Comparison of ENCODE assay signal across 28 cellular contexts in genomic region chr5:3825888-3826465, GRCh38.
"Had no signal": no experiment of that assay in that cellular context is flagged by ENCODE, and none has a peak within 500 bp of the region (broad histone marks: within the 10 kb centered on the region; RNA-seq: fewer than 3 reads in every experiment).

No MANE protein-coding gene starts in this region.

- H3K36me3 ChIP-seq: cardiac muscle cell, lower lobe of right lung, right lobe of liver, thoracic aorta, upper lobe of right lung had no signal

- FAIRE-seq: islet of Langerhans, small intestine, TTC549 had no signal

- H3K9me3 ChIP-seq: lower lobe of right lung, psoas muscle, right lobe of liver, thoracic aorta, upper lobe of right lung had no signal

- H3K4me1 Mint-ChIP-seq: activated B cell treated with CpG ODN at 0.5 μM for 24 hours; activated naive CD4-positive, alpha-beta T cell treated with anti-CD3 and anti-CD28 coated beads, Interleukin-2, amount 10 ng/mL, durations not matched to agents 7 days and 5 days; activated naive CD8-positive, alpha-beta T cell treated with anti-CD3 and anti-CD28 coated beads, Interleukin-2, amount 50 U/mL, for 24 hours; activated T-helper 17 cell treated with anti-CD3 and anti-CD28 coated beads, Interleukin-2, amount 50 U/mL, for 72 hours; stimulated activated effector memory CD8-positive, alpha-beta T cell treated with anti-CD3 and anti-CD28 coated beads, Interleukin-12 subunit alpha, Interleukin-12 subunit beta, amount 100 ng/mL, for 72 hours had no signal

- H3K9me3 Mint-ChIP-seq: activated CD8-positive, alpha-beta T cell treated with anti-CD3 and anti-CD28 coated beads for 36 hours; activated naive CD4-positive, alpha-beta T cell treated with anti-CD3 and anti-CD28 coated beads, Interleukin-2, amount 10 ng/mL, durations not matched to agents 7 days and 5 days; activated naive CD8-positive, alpha-beta T cell treated with anti-CD3 and anti-CD28 coated beads, Interleukin-2, amount 50 U/mL, for 24 hours; activated T-helper 17 cell treated with anti-CD3 and anti-CD28 coated beads, Interleukin-2, amount 50 U/mL, for 72 hours; neural crest cell had no signal

- H3K27ac ChIP-seq: cardiac muscle cell, epithelial cell of prostate, foreskin keratinocyte, lower lobe of right lung, psoas muscle, right lobe of liver, SK-N-MC, thoracic aorta, upper lobe of right lung had no signal

- ATAC-seq: activated CD8-positive, alpha-beta T cell treated with anti-CD3 and anti-CD28 coated beads for 36 hours; activated naive CD8-positive, alpha-beta T cell treated with anti-CD3 and anti-CD28 coated beads, Interleukin-2, amount 50 U/mL, for 24 hours; activated T-helper 17 cell treated with anti-CD3 and anti-CD28 coated beads, Interleukin-2, amount 50 U/mL, for 72 hours; effector memory CD8-positive, alpha-beta T cell; foreskin keratinocyte; left cardiac atrium; lower lobe of right lung; psoas muscle; right lobe of liver; stimulated activated effector memory CD8-positive, alpha-beta T cell treated with anti-CD3 and anti-CD28 coated beads, Interleukin-12 subunit alpha, Interleukin-12 subunit beta, amount 100 ng/mL, for 72 hours; upper lobe of right lung had no signal

- H3K4me3 ChIP-seq: cardiac muscle cell, lower lobe of right lung, psoas muscle, right lobe of liver, SK-N-MC, thoracic aorta, upper lobe of right lung had no signal

- H3K36me3 Mint-ChIP-seq: activated naive CD4-positive, alpha-beta T cell treated with anti-CD3 and anti-CD28 coated beads, Interleukin-2, amount 10 ng/mL, durations not matched to agents 7 days and 5 days; stimulated activated effector memory CD8-positive, alpha-beta T cell treated with anti-CD3 and anti-CD28 coated beads, Interleukin-12 subunit alpha, Interleukin-12 subunit beta, amount 100 ng/mL, for 72 hours had no signal

- H3K4me3 Mint-ChIP-seq: activated B cell treated with CpG ODN at 0.5 μM for 24 hours; activated CD8-positive, alpha-beta T cell treated with anti-CD3 and anti-CD28 coated beads for 36 hours; activated naive CD4-positive, alpha-beta T cell treated with anti-CD3 and anti-CD28 coated beads, Interleukin-2, amount 10 ng/mL, durations not matched to agents 7 days and 5 days; activated naive CD8-positive, alpha-beta T cell treated with anti-CD3 and anti-CD28 coated beads, Interleukin-2, amount 50 U/mL, for 24 hours; activated T-helper 17 cell treated with anti-CD3 and anti-CD28 coated beads, Interleukin-2, amount 50 U/mL, for 72 hours; effector memory CD8-positive, alpha-beta T cell; neural crest cell; stimulated activated effector memory CD8-positive, alpha-beta T cell treated with anti-CD3 and anti-CD28 coated beads, Interleukin-12 subunit alpha, Interleukin-12 subunit beta, amount 100 ng/mL, for 72 hours had no signal

- DNase-seq: activated B cell treated with CpG ODN at 0.5 μM for 24 hours; activated CD4-positive, alpha-beta T cell treated with anti-CD3 and anti-CD28 coated beads for 4 hours; activated CD8-positive, alpha-beta T cell treated with anti-CD3 and anti-CD28 coated beads for 36 hours; activated naive CD4-positive, alpha-beta T cell treated with anti-CD3 and anti-CD28 coated beads, Interleukin-2, amount 10 ng/mL, durations not matched to agents 7 days and 5 days; activated naive CD8-positive, alpha-beta T cell treated with anti-CD3 and anti-CD28 coated beads, Interleukin-2, amount 50 U/mL, for 24 hours; activated T-cell treated with anti-CD3 and anti-CD28 coated beads, Interleukin-2, amount 50 U/mL, for 1 hour; aorta; effector memory CD8-positive, alpha-beta T cell; glutamatergic neuron; hippocampal formation; left cardiac atrium; lower lobe of right lung; midbrain; psoas muscle; right lobe of liver; small intestine; stimulated activated CD4-positive, alpha-beta T cell treated with anti-CD3 and anti-CD28 coated beads, Interleukin-4, amount 100 ng/mL, for 24 hours; upper lobe of right lung had no signal

- H3K27me3 Mint-ChIP-seq: activated B cell treated with CpG ODN at 0.5 μM for 24 hours; activated naive CD4-positive, alpha-beta T cell treated with anti-CD3 and anti-CD28 coated beads, Interleukin-2, amount 10 ng/mL, durations not matched to agents 7 days and 5 days; activated naive CD8-positive, alpha-beta T cell treated with anti-CD3 and anti-CD28 coated beads, Interleukin-2, amount 50 U/mL, for 24 hours; activated T-helper 17 cell treated with anti-CD3 and anti-CD28 coated beads, Interleukin-2, amount 50 U/mL, for 72 hours; effector memory CD8-positive, alpha-beta T cell had no signal

- H3K27me3 ChIP-seq: cardiac muscle cell, right lobe of liver, upper lobe of right lung had no signal

- H3K27ac Mint-ChIP-seq: activated B cell treated with CpG ODN at 0.5 μM for 24 hours; activated CD8-positive, alpha-beta T cell treated with anti-CD3 and anti-CD28 coated beads for 36 hours; activated naive CD4-positive, alpha-beta T cell treated with anti-CD3 and anti-CD28 coated beads, Interleukin-2, amount 10 ng/mL, durations not matched to agents 7 days and 5 days; activated naive CD8-positive, alpha-beta T cell treated with anti-CD3 and anti-CD28 coated beads, Interleukin-2, amount 50 U/mL, for 24 hours; activated T-helper 17 cell treated with anti-CD3 and anti-CD28 coated beads, Interleukin-2, amount 50 U/mL, for 72 hours; effector memory CD8-positive, alpha-beta T cell; stimulated activated effector memory CD8-positive, alpha-beta T cell treated with anti-CD3 and anti-CD28 coated beads, Interleukin-12 subunit alpha, Interleukin-12 subunit beta, amount 100 ng/mL, for 72 hours had no signal

- H3K4me1 ChIP-seq: foreskin keratinocyte, lower lobe of right lung, psoas muscle, right lobe of liver, upper lobe of right lung had no signal
